Comparison of ENCODE assay signal across 22 cellular contexts in genomic region chr7:68692511-68692910, GRCh38.
DNase-seq lines count a peak whose midpoint lies in the region; FAIRE-seq and TF ChIP-seq lines count a peak whose summit lies in the region.
"Had no signal": no experiment of that assay in that cellular context is flagged by ENCODE, and none has a peak within 500 bp of the region (broad histone marks: within the 10 kb centered on the region; RNA-seq: fewer than 3 reads in every experiment).

No MANE protein-coding gene starts in this region.

- no peaks in the 10 kb centered on the region for H3K9me1 ChIP-seq in keratinocyte (ENCODE audit: control insufficient read depth, extremely low read depth, insufficient read depth, low read length)

- H3K79me2 ChIP-seq in GM23248 (ENCODE audit: insufficient read depth) (no peaks in the 10 kb centered on the region), keratinocyte (ENCODE audit: control insufficient read depth, insufficient read depth, low read length) (no peaks in the 10 kb centered on the region), smooth muscle cell (ENCODE audit: low read depth) (no peaks in the 10 kb centered on the region)

- no peaks in the 10 kb centered on the region for H3F3A ChIP-seq in GM23248 (ENCODE audit: insufficient read depth)
- H3F3A ChIP-seq in smooth muscle cell (ENCODE audit: low read depth) = no peaks in the 10 kb centered on the region

- H3K4me2 ChIP-seq in GM23248 (ENCODE audit: unreplicated experiment) = no peak overlapping the region
- H3K4me2 ChIP-seq in keratinocyte (ENCODE audit: control insufficient read depth, extremely low read depth, insufficient read depth, low read depth, low read length) = peak overlapping the region; percentile 59
- H3K4me2 ChIP-seq in smooth muscle cell = no peak overlapping the region
- H3K4me2 ChIP-seq: BLaER1 treated with 17β-estradiol and CSF1 and Interleukin-3, amounts not matched to agents 10 nM and 100 nM; KMS-11 had no signal

- H2AFZ ChIP-seq in GM23248 (no peak overlapping the region), keratinocyte (ENCODE audit: control insufficient read depth, low read length) (no peak overlapping the region), smooth muscle cell (ENCODE audit: low read depth) (no peak overlapping the region)

- TF ChIP-seq CTCF in keratinocyte (optimal IDR thresholded peaks at IDR 0.05 in 1 of 3, IDR thresholded peaks at IDR 0.05 in 1 of 3, conservative IDR thresholded peaks at IDR 0.05 in 1 of 3; ENCODE audit: extremely low read depth in 1 of 3, insufficient read depth in 2 of 3, low read length in 3 of 3) = no peak
- no peak for TF ChIP-seq CTCF in smooth muscle cell (IDR thresholded peaks at IDR 0.05; ENCODE audit: borderline replicate concordance, insufficient read depth, poor library complexity, severe bottlenecking)

- dilution Hi-C loops in keratinocyte (cut with MboI; ENCODE audit: extremely low pct_ligation_motif_present, low sequenced_read_pairs) = no loop called here

- H3K4me3 ChIP-seq in GM23248 = no peak overlapping the region
- no peak overlapping the region for H3K4me3 ChIP-seq in SJSA1
- peak overlapping the region in 2 of 3 experiments; percentile 7 to 16 for H3K4me3 ChIP-seq in keratinocyte (ENCODE audit: control insufficient read depth in 2 of 3, extremely low read depth in 1 of 3, insufficient read depth in 2 of 3, low read depth in 1 of 3, low read length in 3 of 3)
- H3K4me3 ChIP-seq in smooth muscle cell = no peak overlapping the region
- H3K4me3 ChIP-seq: BLaER1 treated with 17β-estradiol and CSF1 and Interleukin-3, amounts not matched to agents 10 nM and 100 nM; SK-N-MC had no signal

- H3K9me2 ChIP-seq in GM23248 (ENCODE audit: insufficient read depth) = no peaks in the 10 kb centered on the region

- H3K4me1 ChIP-seq in GM23248 (ENCODE audit: insufficient read depth) (no peaks in the 10 kb centered on the region), SJSA1 (replicated peaks) (peaks cover 65% of the 10 kb centered on the region), keratinocyte (ENCODE audit: control insufficient read depth, extremely low read depth, insufficient read depth, low read length) (peaks cover 15% of the 10 kb centered on the region), smooth muscle cell (ENCODE audit: low read depth) (peaks cover 4% of the 10 kb centered on the region)
- H3K4me1 ChIP-seq: BLaER1 treated with 17β-estradiol and CSF1 and Interleukin-3, amounts not matched to agents 10 nM and 100 nM; Caco-2 had no signal

- H3K27ac ChIP-seq in GM23248 = peak overlapping the region; percentile 61
- peak overlapping the region; percentile 96 for H3K27ac ChIP-seq in SJSA1
- peak overlapping the region; percentile 86 for H3K27ac ChIP-seq in keratinocyte (ENCODE audit: control insufficient read depth, insufficient read depth, low read length)
- peak overlapping the region; percentile 75 for H3K27ac ChIP-seq in smooth muscle cell (ENCODE audit: low read depth)
- H3K27ac ChIP-seq: BLaER1 treated with 17β-estradiol and CSF1 and Interleukin-3, amounts not matched to agents 10 nM and 100 nM; KMS-11; SK-N-MC had no signal

- no peak for FAIRE-seq in keratinocyte (lab: Jason Lieb, UNC)

- H3K27me3 ChIP-seq in GM23248 (replicated peaks; ENCODE audit: insufficient read depth) (no peaks in the 10 kb centered on the region), SJSA1 (replicated peaks) (no peaks in the 10 kb centered on the region), keratinocyte (ENCODE audit: control insufficient read depth, extremely low read depth, insufficient read depth, low read length) (no peaks in the 10 kb centered on the region), smooth muscle cell (ENCODE audit: low read depth) (peaks cover 21% of the 10 kb centered on the region)
- H3K27me3 ChIP-seq: BLaER1 treated with 17β-estradiol and CSF1 and Interleukin-3, amounts not matched to agents 10 nM and 100 nM had no signal

- H3K9me3 ChIP-seq in GM23248 (ENCODE audit: low read depth) = no peaks in the 10 kb centered on the region
- H3K9me3 ChIP-seq in SJSA1 (replicated peaks) = peaks cover 3% of the 10 kb centered on the region; the same call in 1 of the 2 replicates
- H3K9me3 ChIP-seq in keratinocyte (ENCODE audit: control insufficient read depth, low read depth, low read length) = no peaks in the 10 kb centered on the region
- no peaks in the 10 kb centered on the region for H3K9me3 ChIP-seq in smooth muscle cell (replicated peaks; ENCODE audit: low read depth)

- DNase-seq in GM23248 = no peak
- DNase-seq in SJSA1 (ENCODE audit: low read depth in 1 of 2, low spot score in 2 of 2) = no peak
- DNase-seq in keratinocyte (ENCODE audit: low read depth, low spot score) = no peak
- DNase-seq in smooth muscle cell (lab: John Stamatoyannopoulos, UW; ENCODE audit: unreplicated experiment) = no peak
- DNase-seq in SIG-M5 (lab: John Stamatoyannopoulos, UW) = no peak
- DNase-seq in kidney glomerular epithelial cell (lab: John Stamatoyannopoulos, UW) = no peak
- DNase-seq in NCI-H2029 (lab: John Stamatoyannopoulos, UW) = no peak
- DNase-seq: Caco-2; CD4-positive, alpha-beta memory T cell; DMS 273 treated with DMSO at 0.1 percent for 48 hours; DMS79 treated with DMSO at 0.1 percent for 48 hours; H9; NCI-H1092 treated with DMSO at 0.1 percent for 48 hours; NCI-H1436 treated with DMSO at 0.1 percent for 48 hours; NCI-H1930; NCI-H524; NCI-H774; Right ventricle myocardium superior; T-cell had no signal

- WGBS in GM23248 (ENCODE audit: low coverage in 1 of 2, low lambda C conversion rate in 2 of 2, missing lambda C conversion rate in 2 of 2), 2 experiments = 12 to 18% methylated on average over 4 of the region's 4 CpGs
- WGBS in smooth muscle cell (ENCODE audit: low lambda C conversion rate) = 91% methylated on average over 4 of the region's 4 CpGs

- no peaks in the 10 kb centered on the region for H3K36me3 ChIP-seq in GM23248 (ENCODE audit: low read depth)
- no peaks in the 10 kb centered on the region for H3K36me3 ChIP-seq in SJSA1
- H3K36me3 ChIP-seq in keratinocyte (ENCODE audit: control insufficient read depth in 2 of 2, extremely low read depth in 1 of 2, insufficient read depth in 2 of 2, low read length in 2 of 2) = no peaks in the 10 kb centered on the region
- no peaks in the 10 kb centered on the region for H3K36me3 ChIP-seq in smooth muscle cell (ENCODE audit: low read depth)
- H3K36me3 ChIP-seq: BLaER1 treated with 17β-estradiol and CSF1 and Interleukin-3, amounts not matched to agents 10 nM and 100 nM had no signal

- H3K9ac ChIP-seq in GM23248 = no peak overlapping the region
- H3K9ac ChIP-seq in keratinocyte (ENCODE audit: control insufficient read depth, extremely low read depth, insufficient read depth, low read length) = peak overlapping the region; percentile 45
- H3K9ac ChIP-seq in smooth muscle cell (ENCODE audit: low read depth) = no peak overlapping the region
- H3K9ac ChIP-seq: BLaER1 treated with 17β-estradiol and CSF1 and Interleukin-3, amounts not matched to agents 10 nM and 100 nM; KMS-11 had no signal

- H4K20me1 ChIP-seq in GM23248 (ENCODE audit: insufficient read depth) (no peaks in the 10 kb centered on the region), keratinocyte (ENCODE audit: control insufficient read depth, extremely low read depth, insufficient read depth, low read length) (no peaks in the 10 kb centered on the region), smooth muscle cell (ENCODE audit: low read depth) (no peaks in the 10 kb centered on the region)
- H4K20me1 ChIP-seq: BLaER1 treated with 17β-estradiol and CSF1 and Interleukin-3, amounts not matched to agents 10 nM and 100 nM had no signal

- in situ Hi-C loops in GM23248 (cut with MboI) = no loop called here

Comparison
In these comparisons a context has a peak if more than half of its experiments do, and no peak if none do; other contexts are left out.
1. H3K4me3 ChIP-seq: peak in keratinocyte (2 of 3); none in GM23248 (single experiment), SJSA1 (single experiment) and smooth muscle cell (single experiment).
2. Peak in every context shown above with its lines, with median percentiles within 50 percentile points of each other: H3K27ac ChIP-seq.